ENCODE assay signal across 2 cellular contexts in the genomic region with DNA sequence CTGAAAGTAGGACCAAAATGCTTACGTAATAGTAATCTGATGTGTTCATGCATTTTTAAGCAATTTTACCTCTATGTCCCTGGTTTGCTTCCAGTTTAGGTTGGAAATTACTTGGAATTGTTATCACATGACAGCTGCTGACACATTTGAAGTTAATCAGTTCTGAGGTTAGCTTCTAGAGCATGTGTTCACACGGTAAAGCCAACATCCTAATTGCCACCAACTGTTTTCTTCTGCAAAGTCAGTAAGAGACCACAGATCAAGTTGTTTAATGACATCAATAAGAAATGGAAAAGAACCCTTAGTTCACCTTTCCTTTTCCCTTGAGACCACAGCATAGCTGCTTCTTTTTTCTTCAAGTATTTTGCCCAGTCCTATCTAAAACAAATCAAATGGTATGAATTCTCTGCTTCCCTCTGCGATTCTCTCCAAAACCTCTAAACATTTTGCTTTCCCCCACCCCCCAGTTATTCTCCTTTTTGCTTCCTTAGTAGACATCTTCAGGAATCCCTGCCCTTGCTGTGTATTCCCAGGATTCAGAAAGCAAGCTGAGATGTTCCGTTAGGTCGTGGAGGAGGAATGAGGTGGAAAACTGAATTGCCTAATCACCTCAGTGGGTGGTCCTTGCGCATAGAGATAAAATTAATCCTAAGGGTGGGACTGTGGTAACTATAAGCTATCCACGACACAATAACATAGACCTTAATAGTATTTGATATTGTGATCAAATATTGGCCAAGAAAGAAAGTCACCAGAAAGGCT.
TF ChIP-seq lines count a peak whose summit lies in the region.

No MANE protein-coding gene starts in this region.

TF ChIP-seq in GM23338, 12 proteins besides CTCF, POLR2A, EP300 and RAD21 (continues in another document):
- TF ChIP-seq EZH2 (IDR thresholded peaks at IDR 0.05; ENCODE audit: low read depth, unreplicated experiment) (no peak), POLR2AphosphoS5 (IDR thresholded peaks at IDR 0.05; ENCODE audit: low read depth) (no peak), NANOG (IDR thresholded peaks at IDR 0.05; ENCODE audit: borderline replicate concordance) (no peak), STAT1 (IDR thresholded peaks at IDR 0.05; ENCODE audit: unreplicated experiment) (no peak), ZNF114 (CRISPR knock-in tag; IDR thresholded peaks at IDR 0.05) (no peak), CREB1 (CRISPR knock-in tag; IDR thresholded peaks at IDR 0.05; ENCODE audit: low read depth) (no peak), ETS1 (IDR thresholded peaks at IDR 0.05) (no peak), JUNB (IDR thresholded peaks at IDR 0.05; ENCODE audit: unreplicated experiment) (no peak)
- TF ChIP-seq, protein P1, sequence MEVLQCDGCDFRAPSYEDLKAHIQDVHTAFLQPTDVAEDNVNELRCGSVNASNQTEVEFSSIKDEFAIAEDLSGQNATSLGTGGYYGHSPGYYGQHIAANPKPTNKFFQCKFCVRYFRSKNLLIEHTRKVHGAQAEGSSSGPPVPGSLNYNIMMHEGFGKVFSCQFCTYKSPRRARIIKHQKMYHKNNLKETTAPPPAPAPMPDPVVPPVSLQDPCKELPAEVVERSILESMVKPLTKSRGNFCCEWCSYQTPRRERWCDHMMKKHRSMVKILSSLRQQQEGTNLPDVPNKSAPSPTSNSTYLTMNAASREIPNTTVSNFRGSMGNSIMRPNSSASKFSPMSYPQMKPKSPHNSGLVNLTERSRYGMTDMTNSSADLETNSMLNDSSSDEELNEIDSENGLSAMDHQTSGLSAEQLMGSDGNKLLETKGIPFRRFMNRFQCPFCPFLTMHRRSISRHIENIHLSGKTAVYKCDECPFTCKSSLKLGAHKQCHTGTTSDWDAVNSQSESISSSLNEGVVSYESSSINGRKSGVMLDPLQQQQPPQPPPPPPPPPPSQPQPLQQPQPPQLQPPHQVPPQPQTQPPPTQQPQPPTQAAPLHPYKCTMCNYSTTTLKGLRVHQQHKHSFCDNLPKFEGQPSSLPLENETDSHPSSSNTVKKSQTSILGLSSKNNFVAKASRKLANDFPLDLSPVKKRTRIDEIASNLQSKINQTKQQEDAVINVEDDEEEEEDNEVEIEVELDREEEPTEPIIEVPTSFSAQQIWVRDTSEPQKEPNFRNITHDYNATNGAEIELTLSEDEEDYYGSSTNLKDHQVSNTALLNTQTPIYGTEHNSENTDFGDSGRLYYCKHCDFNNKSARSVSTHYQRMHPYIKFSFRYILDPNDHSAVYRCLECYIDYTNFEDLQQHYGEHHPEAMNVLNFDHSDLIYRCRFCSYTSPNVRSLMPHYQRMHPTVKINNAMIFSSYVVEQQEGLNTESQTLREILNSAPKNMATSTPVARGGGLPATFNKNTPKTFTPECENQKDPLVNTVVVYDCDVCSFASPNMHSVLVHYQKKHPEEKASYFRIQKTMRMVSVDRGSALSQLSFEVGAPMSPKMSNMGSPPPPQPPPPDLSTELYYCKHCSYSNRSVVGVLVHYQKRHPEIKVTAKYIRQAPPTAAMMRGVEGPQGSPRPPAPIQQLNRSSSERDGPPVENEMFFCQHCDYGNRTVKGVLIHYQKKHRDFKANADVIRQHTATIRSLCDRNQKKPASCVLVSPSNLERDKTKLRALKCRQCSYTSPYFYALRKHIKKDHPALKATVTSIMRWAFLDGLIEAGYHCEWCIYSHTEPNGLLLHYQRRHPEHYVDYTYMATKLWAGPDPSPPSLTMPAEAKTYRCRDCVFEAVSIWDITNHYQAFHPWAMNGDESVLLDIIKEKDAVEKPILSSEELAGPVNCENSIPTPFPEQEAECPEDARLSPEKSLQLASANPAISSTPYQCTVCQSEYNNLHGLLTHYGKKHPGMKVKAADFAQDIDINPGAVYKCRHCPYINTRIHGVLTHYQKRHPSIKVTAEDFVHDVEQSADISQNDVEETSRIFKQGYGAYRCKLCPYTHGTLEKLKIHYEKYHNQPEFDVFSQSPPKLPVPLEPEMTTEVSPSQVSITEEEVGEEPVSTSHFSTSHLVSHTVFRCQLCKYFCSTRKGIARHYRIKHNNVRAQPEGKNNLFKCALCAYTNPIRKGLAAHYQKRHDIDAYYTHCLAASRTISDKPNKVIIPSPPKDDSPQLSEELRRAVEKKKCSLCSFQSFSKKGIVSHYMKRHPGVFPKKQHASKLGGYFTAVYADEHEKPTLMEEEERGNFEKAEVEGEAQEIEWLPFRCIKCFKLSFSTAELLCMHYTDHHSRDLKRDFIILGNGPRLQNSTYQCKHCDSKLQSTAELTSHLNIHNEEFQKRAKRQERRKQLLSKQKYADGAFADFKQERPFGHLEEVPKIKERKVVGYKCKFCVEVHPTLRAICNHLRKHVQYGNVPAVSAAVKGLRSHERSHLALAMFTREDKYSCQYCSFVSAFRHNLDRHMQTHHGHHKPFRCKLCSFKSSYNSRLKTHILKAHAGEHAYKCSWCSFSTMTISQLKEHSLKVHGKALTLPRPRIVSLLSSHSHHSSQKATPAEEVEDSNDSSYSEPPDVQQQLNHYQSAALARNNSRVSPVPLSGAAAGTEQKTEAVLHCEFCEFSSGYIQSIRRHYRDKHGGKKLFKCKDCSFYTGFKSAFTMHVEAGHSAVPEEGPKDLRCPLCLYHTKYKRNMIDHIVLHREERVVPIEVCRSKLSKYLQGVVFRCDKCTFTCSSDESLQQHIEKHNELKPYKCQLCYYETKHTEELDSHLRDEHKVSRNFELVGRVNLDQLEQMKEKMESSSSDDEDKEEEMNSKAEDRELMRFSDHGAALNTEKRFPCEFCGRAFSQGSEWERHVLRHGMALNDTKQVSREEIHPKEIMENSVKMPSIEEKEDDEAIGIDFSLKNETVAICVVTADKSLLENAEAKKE (CRISPR knock-in tag; IDR thresholded peaks at IDR 0.05) = no peak

TF ChIP-seq in H1, 55 proteins besides CTCF, POLR2A, EP300 and RAD21:
- TF ChIP-seq SRF (IDR thresholded peaks at IDR 0.05; ENCODE audit: low read depth, low read length) = no peak
- TF ChIP-seq RFX5 (IDR thresholded peaks at IDR 0.05; ENCODE audit: borderline replicate concordance, low read depth, low read length) = no peak
- TF ChIP-seq CTBP2 (IDR thresholded peaks at IDR 0.05; ENCODE audit: borderline replicate concordance, insufficient read depth, insufficient read length, low read length) = no peak
- TF ChIP-seq BACH1 (IDR thresholded peaks at IDR 0.05; ENCODE audit: low read length) = no peak
- no peak for TF ChIP-seq CBX5 (IDR thresholded peaks at IDR 0.05; ENCODE audit: low read depth, low read length)
- TF ChIP-seq CREB1 (IDR thresholded peaks at IDR 0.05) = no peak
- TF ChIP-seq NANOG (IDR thresholded peaks at IDR 0.05; ENCODE audit: insufficient read depth, low read depth, low read length, poor library complexity, severe bottlenecking) = no peak
- TF ChIP-seq CEBPB (IDR thresholded peaks at IDR 0.05; ENCODE audit: low read depth, low read length) = peak; percentile 63; the same call in 1 of the 2 replicates
